In the genomic region with DNA sequence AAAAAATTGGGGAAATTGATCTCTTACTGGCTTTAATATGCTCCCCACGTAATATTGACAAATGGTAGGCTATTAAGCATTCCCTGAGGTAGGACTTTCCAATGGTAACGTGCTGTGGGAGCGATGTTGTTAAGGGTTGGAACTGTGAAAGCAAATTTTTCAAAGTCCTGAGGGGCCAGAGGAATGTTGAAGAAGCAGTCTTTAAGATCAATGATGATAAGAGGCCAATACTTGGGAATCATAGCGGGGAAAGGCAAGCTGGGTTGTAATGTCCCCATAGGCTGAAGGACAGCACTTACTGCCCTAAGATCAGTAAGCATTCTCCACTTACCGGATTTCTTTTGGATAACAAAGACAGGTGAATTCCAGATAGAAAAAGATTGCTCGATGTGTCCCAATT, we compare ENCODE assay signal across 26 cellular contexts.
"Had no signal": no experiment of that assay in that cellular context is flagged by ENCODE, and none has a peak within 500 bp of the region (broad histone marks: within the 10 kb centered on the region; RNA-seq: fewer than 3 reads in every experiment).

No MANE protein-coding gene starts in this region.

- H3K4me3 ChIP-seq: stomach, suprapubic skin, testis, thoracic aorta, thyroid gland, tibial artery, tibial nerve, transverse colon, upper lobe of left lung, upper lobe of right lung, uterus, vagina had no signal

- FAIRE-seq: urothelium cell line had no signal

- ATAC-seq: stimulated activated effector memory CD8-positive, alpha-beta T cell treated with anti-CD3 and anti-CD28 coated beads, Interleukin-12 subunit alpha, Interleukin-12 subunit beta, amount 100 ng/mL, for 72 hours; stimulated activated memory B cell treated with anti-CD40 and anti-IgM and Interleukin-4, amounts not matched to agents 10 μg/mL and 1 μg/mL and 100 μg/mL, for 72 hours; stimulated activated naive B cell treated with anti-CD40 and anti-IgM and Interleukin-4, amounts not matched to agents 10 μg/mL and 1 μg/mL and 100 μg/mL, for 72 hours; stimulated activated naive CD8-positive, alpha-beta T cell treated with anti-CD3 and anti-CD28 coated beads, Interleukin-15, amount 100 ng/mL, for 72 hours; stimulated activated naive CD8-positive, alpha-beta T cell treated with anti-CD3 and anti-CD28 coated beads, Interleukin-15, Interleukin-2, amounts not matched to agents 100 U/mL and 50 U/mL, for 24 hours; upper lobe of right lung had no signal

- H3K9me3 ChIP-seq: stomach, suprapubic skin, testis, thoracic aorta, thyroid gland, tibial artery, tibial nerve, transverse colon, upper lobe of left lung, upper lobe of right lung, uterus, vagina had no signal

- DNase-seq: stimulated activated CD4-positive, alpha-beta T cell treated with anti-CD3 and anti-CD28 coated beads, Interleukin-2, amount 100 ng/mL, for 48 hours; stimulated activated CD4-positive, alpha-beta T cell treated with anti-CD3 and anti-CD28 coated beads, Interleukin-4, amount 100 ng/mL, for 1 hour; stimulated activated CD4-positive, alpha-beta T cell treated with anti-CD3 and anti-CD28 coated beads, Interleukin-4, amount 100 ng/mL, for 24 hours; stimulated activated CD4-positive, alpha-beta T cell treated with anti-CD3 and anti-CD28 coated beads, Interleukin-4, amount 100 ng/mL, for 4 hours; stimulated activated CD8-positive, alpha-beta memory T cell treated with anti-CD3 and anti-CD28 coated beads, Interleukin-4, amount 100 ng/mL, for 48 hours; stimulated activated naive B cell treated with anti-CD40 and anti-IgM and Interleukin-4, amounts not matched to agents 10 μg/mL and 1 μg/mL and 100 μg/mL, for 72 hours; stimulated activated naive CD4-positive, alpha-beta T cell; stimulated activated naive CD4-positive, alpha-beta T cell treated with Interleukin-2 at 50 U/mL for 16 hours; stimulated activated naive CD8-positive, alpha-beta T cell treated with anti-CD3 and anti-CD28 coated beads, Interleukin-15, amount 100 ng/mL, for 72 hours; stimulated activated naive CD8-positive, alpha-beta T cell treated with anti-CD3 and anti-CD28 coated beads, Interleukin-15, Interleukin-2, amounts not matched to agents 100 U/mL and 50 U/mL, for 24 hours; stomach; substantia nigra; testis; thyroid gland; tibial artery; transverse colon; upper lobe of left lung; upper lobe of right lung; uterus had no signal

- H3K36me3 ChIP-seq: stomach, suprapubic skin, thoracic aorta, thyroid gland, tibial artery, tibial nerve, transverse colon, upper lobe of left lung, upper lobe of right lung, uterus, vagina had no signal

- H3K4me1 ChIP-seq: testis, uterus had no signal

- H3K27me3 ChIP-seq: stomach, suprapubic skin, testis, thyroid gland, tibial artery, tibial nerve, upper lobe of left lung, upper lobe of right lung, uterus, vagina had no signal

- H3K27ac ChIP-seq: stomach, suprapubic skin, testis, thoracic aorta, thyroid gland, tibial artery, tibial nerve, transverse colon, upper lobe of left lung, upper lobe of right lung, uterus, vagina had no signal
